1 cellular context compared by ENCODE assay signal in the genomic region with DNA sequence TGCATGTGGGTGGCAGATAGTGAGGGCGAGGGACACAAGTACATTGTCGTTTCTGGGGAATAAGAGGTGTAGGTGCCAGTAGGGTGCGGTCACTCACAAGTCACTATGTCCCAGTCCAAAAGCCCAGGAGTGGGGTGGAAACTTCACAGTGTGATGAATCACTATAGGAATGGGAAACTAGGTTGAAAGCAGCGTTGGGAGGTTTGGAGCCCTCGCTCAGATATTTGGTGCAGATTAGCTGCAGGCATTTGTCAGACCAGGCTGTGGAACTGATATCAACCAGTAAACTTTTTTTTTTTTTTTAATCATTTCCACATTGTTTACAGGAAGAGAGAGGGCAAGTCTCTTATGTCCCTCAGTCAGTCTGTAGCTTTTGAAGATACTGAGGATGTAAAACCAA.
TF ChIP-seq lines count a peak whose summit lies in the region.

No MANE protein-coding gene starts in this region.

TF ChIP-seq in HEK293, 187 proteins besides CTCF, POLR2A, EP300 and RAD21 (continued from another document):
- TF ChIP-seq, protein P1, sequence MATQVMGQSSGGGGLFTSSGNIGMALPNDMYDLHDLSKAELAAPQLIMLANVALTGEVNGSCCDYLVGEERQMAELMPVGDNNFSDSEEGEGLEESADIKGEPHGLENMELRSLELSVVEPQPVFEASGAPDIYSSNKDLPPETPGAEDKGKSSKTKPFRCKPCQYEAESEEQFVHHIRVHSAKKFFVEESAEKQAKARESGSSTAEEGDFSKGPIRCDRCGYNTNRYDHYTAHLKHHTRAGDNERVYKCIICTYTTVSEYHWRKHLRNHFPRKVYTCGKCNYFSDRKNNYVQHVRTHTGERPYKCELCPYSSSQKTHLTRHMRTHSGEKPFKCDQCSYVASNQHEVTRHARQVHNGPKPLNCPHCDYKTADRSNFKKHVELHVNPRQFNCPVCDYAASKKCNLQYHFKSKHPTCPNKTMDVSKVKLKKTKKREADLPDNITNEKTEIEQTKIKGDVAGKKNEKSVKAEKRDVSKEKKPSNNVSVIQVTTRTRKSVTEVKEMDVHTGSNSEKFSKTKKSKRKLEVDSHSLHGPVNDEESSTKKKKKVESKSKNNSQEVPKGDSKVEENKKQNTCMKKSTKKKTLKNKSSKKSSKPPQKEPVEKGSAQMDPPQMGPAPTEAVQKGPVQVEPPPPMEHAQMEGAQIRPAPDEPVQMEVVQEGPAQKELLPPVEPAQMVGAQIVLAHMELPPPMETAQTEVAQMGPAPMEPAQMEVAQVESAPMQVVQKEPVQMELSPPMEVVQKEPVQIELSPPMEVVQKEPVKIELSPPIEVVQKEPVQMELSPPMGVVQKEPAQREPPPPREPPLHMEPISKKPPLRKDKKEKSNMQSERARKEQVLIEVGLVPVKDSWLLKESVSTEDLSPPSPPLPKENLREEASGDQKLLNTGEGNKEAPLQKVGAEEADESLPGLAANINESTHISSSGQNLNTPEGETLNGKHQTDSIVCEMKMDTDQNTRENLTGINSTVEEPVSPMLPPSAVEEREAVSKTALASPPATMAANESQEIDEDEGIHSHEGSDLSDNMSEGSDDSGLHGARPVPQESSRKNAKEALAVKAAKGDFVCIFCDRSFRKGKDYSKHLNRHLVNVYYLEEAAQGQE (tag by site-specific recombination; IDR thresholded peaks at IDR 0.05) = no peak
- TF ChIP-seq ZNF585B (tag by site-specific recombination; IDR thresholded peaks at IDR 0.05) = no peak
- TF ChIP-seq ZNF48 (tag by site-specific recombination; IDR thresholded peaks at IDR 0.05) = no peak
- TF ChIP-seq, protein P2, sequence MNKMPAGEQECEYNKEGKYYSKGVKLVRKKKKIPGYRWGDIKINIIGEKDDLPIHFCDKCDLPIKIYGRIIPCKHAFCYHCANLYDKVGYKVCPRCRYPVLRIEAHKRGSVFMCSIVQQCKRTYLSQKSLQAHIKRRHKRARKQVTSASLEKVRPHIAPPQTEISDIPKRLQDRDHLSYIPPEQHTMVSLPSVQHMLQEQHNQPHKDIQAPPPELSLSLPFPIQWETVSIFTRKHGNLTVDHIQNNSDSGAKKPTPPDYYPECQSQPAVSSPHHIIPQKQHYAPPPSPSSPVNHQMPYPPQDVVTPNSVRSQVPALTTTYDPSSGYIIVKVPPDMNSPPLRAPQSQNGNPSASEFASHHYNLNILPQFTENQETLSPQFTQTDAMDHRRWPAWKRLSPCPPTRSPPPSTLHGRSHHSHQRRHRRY (tag by site-specific recombination; IDR thresholded peaks at IDR 0.05) = no peak
- TF ChIP-seq ZNF707 (tag by site-specific recombination; IDR thresholded peaks at IDR 0.05) = peak; percentile 50; the same call in 1 of the 2 replicates
- TF ChIP-seq HOXD13 (CRISPR knock-in tag; IDR thresholded peaks at IDR 0.05; ENCODE audit: borderline replicate concordance) = no peak
- TF ChIP-seq, protein P3, sequence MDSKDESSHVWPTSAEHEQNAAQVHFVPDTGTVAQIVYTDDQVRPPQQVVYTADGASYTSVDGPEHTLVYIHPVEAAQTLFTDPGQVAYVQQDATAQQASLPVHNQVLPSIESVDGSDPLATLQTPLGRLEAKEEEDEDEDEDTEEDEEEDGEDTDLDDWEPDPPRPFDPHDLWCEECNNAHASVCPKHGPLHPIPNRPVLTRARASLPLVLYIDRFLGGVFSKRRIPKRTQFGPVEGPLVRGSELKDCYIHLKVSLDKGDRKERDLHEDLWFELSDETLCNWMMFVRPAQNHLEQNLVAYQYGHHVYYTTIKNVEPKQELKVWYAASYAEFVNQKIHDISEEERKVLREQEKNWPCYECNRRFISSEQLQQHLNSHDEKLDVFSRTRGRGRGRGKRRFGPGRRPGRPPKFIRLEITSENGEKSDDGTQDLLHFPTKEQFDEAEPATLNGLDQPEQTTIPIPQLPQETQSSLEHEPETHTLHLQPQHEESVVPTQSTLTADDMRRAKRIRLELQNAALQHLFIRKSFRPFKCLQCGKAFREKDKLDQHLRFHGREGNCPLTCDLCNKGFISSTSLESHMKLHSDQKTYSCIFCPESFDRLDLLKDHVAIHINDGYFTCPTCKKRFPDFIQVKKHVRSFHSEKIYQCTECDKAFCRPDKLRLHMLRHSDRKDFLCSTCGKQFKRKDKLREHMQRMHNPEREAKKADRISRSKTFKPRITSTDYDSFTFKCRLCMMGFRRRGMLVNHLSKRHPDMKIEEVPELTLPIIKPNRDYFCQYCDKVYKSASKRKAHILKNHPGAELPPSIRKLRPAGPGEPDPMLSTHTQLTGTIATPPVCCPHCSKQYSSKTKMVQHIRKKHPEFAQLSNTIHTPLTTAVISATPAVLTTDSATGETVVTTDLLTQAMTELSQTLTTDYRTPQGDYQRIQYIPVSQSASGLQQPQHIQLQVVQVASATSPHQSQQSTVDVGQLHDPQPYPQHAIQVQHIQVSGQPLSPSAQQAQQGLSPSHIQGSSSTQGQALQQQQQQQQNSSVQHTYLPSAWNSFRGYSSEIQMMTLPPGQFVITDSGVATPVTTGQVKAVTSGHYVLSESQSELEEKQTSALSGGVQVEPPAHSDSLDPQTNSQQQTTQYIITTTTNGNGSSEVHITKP (tag by site-specific recombination; IDR thresholded peaks at IDR 0.05) = no peak
